In the genomic region with DNA sequence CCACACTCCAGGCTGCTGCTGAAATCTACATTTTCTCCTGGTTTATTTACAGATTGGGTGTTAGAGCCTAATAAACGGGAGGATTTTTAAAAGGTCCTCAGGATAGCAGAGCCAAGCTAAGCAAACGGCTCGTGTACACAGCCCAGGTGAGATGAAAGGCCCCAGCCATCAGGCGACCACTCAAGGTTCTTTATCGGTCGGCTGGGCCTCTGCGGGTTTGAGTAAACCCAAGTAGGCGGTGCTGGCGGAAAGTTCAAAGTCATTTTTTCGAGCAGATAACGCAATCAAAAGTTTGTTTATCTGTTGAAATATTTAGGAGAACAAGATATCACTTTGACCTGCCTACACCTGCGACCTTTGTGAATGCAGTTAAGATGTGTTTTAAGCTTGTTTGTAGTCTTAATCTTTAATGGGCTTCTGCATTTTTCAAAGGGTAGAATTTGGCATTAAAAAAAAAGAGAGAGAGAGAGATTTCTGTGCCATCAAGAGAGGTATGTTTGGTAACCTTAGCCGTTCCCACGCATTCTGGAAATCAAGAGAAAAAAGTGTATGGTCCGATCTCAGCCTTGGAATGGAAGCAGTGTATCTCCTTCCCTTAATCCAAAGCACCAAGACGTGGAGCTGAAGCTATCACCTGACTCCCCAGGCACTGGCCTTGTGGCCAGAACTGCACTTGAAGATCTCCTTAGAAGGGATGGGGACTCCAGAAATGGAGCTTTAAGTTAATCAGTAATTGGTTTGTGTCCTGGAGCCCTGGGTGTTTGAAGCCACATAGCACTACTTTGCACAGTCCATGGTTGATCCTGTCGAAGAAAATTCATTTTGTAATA, we compare ENCODE assay signal across 17 cellular contexts.
DNase-seq lines count a peak whose midpoint lies in the region; ATAC-seq, FAIRE-seq and TF ChIP-seq lines count a peak whose summit lies in the region.
"Had no signal": no experiment of that assay in that cellular context is flagged by ENCODE, and none has a peak within 500 bp of the region (broad histone marks: within the 10 kb centered on the region; RNA-seq: fewer than 3 reads in every experiment).

No MANE protein-coding gene starts in this region.

- no peak overlapping the region for H3K27ac Mint-ChIP-seq in CD4-positive, alpha-beta T cell
- H3K27ac Mint-ChIP-seq: B cell; CD4-positive, CD25-positive, alpha-beta regulatory T cell had no signal

- H3K27me3 Mint-ChIP-seq in CD4-positive, alpha-beta T cell, result peaks cover 8% of the 10 kb centered on the region
- H3K27me3 Mint-ChIP-seq: B cell; CD4-positive, CD25-positive, alpha-beta regulatory T cell had no signal

- no peaks in the 10 kb centered on the region for H3K36me3 Mint-ChIP-seq in CD4-positive, alpha-beta T cell (ENCODE audit: low read depth)
- H3K36me3 Mint-ChIP-seq: CD4-positive, CD25-positive, alpha-beta regulatory T cell had no signal

- H3K9ac ChIP-seq in liver (ENCODE audit: low read depth in 1 of 2, low read length in 2 of 2), result no peak overlapping the region

- H3K4me3 Mint-ChIP-seq in CD4-positive, alpha-beta T cell, result no peak overlapping the region
- H3K4me3 Mint-ChIP-seq: B cell; CD4-positive, CD25-positive, alpha-beta regulatory T cell had no signal

- no peak for TF ChIP-seq CTCF in bronchial epithelial cell (IDR thresholded peaks at IDR 0.05; ENCODE audit: insufficient read depth, low read length, severe bottlenecking)
- no peak for TF ChIP-seq CTCF in liver (IDR thresholded peaks at IDR 0.05; ENCODE audit: low read depth, low read length, missing input control)
- TF ChIP-seq CTCF in upper lobe of right lung (IDR thresholded peaks at IDR 0.05), result no peak
- no peak for TF ChIP-seq CTCF in CD4-positive, alpha-beta T cell (IDR thresholded peaks at IDR 0.05)

- intact Hi-C loops in upper lobe of right lung (cut with DNase I) (no loop called here), aorta (cut with DNase I) (loop anchor here in 1 of 2 donors (10.0 kb wide), 1 partner anchor 64 kb away; no protein-coding TSS in a partner anchor)
- intact Hi-C loops in CD4-positive, alpha-beta T cell (cut with DNase I, micrococcal nuclease), result no loop called here

- no peaks in the 10 kb centered on the region for H3K4me1 Mint-ChIP-seq in CD4-positive, alpha-beta T cell (ENCODE audit: low read depth)
- H3K4me1 Mint-ChIP-seq: B cell; CD4-positive, CD25-positive, alpha-beta regulatory T cell had no signal

- H3K36me3 ChIP-seq in bronchial epithelial cell (ENCODE audit: control insufficient read depth, insufficient read depth, low read length) (no peaks in the 10 kb centered on the region), liver (ENCODE audit: control insufficient read depth in 4 of 4, insufficient read depth in 3 of 4, low read depth in 1 of 4, low read length in 3 of 4) (no peaks in the 10 kb centered on the region), upper lobe of right lung (no peaks in the 10 kb centered on the region), aorta (ENCODE audit: control insufficient read depth in 1 of 2, insufficient read depth in 2 of 2, low read length in 1 of 2) (no peaks in the 10 kb centered on the region)

- H3K9me3 Mint-ChIP-seq in CD4-positive, alpha-beta T cell, result no peaks in the 10 kb centered on the region

- H3K27me3 ChIP-seq in bronchial epithelial cell (ENCODE audit: control insufficient read depth, insufficient read depth, low read length), result no peaks in the 10 kb centered on the region
- no peaks in the 10 kb centered on the region for H3K27me3 ChIP-seq in liver (ENCODE audit: control insufficient read depth in 4 of 4, insufficient read depth in 4 of 4, low read length in 3 of 4)
- no peaks in the 10 kb centered on the region for H3K27me3 ChIP-seq in upper lobe of right lung
- H3K27me3 ChIP-seq in CD4-positive, alpha-beta T cell (ENCODE audit: control insufficient read depth, insufficient read depth, low read length), result no peaks in the 10 kb centered on the region
- H3K27me3 ChIP-seq in aorta (ENCODE audit: control insufficient read depth in 1 of 2, insufficient read depth in 2 of 2, low read length in 1 of 2), result no peaks in the 10 kb centered on the region

- ATAC-seq in upper lobe of right lung (peak; percentile 87), aorta (ENCODE audit: low FRiP score) (no peak)
- no peak for ATAC-seq in CD4-positive, alpha-beta T cell (ENCODE audit: poor library complexity)

- peak; percentile 73 for FAIRE-seq in bronchial epithelial cell (lab: Jason Lieb, UNC)

- CTCF ChIA-PET in CD4-positive, alpha-beta T cell (lab: Charles Lee), result no interaction called here

- WGBS in liver, result 33% methylated on average over 17 of the region's 17 CpGs
- 91 to 93% methylated on average over 17 of the region's 17 CpGs for WGBS in aorta, 2 donors

- H3K9me3 ChIP-seq in liver (ENCODE audit: control insufficient read depth in 4 of 4, low read length in 3 of 4) (no peaks in the 10 kb centered on the region), upper lobe of right lung (no peaks in the 10 kb centered on the region), aorta (ENCODE audit: control insufficient read depth, low read length) (no peaks in the 10 kb centered on the region)
- no peaks in the 10 kb centered on the region for H3K9me3 ChIP-seq in CD4-positive, alpha-beta T cell (ENCODE audit: control insufficient read depth, low read length)

- peak in 1 of 2 donors; percentile 31 for TF ChIP-seq RAD21 in liver (IDR thresholded peaks at IDR 0.05)

- H3K27ac ChIP-seq in liver (ENCODE audit: low read depth in 1 of 2, low read length in 2 of 2), result no peak overlapping the region
- peak overlapping the region; percentile 12 for H3K27ac ChIP-seq in upper lobe of right lung
- H3K27ac ChIP-seq in CD4-positive, alpha-beta T cell (ENCODE audit: low read depth, low read length), result no peak overlapping the region
- H3K27ac ChIP-seq in aorta (ENCODE audit: low read depth in 1 of 2, low read length in 2 of 2), result no peak overlapping the region

- peak; percentile 7 for DNase-seq in HuH-7.5 (ENCODE audit: low spot score)
- DNase-seq in bronchial epithelial cell (ENCODE audit: low read depth), result no peak
- DNase-seq in upper lobe of right lung, result peak; percentile 85
- no peak for DNase-seq in CD4-positive, alpha-beta T cell
- DNase-seq in SHP77 (lab: John Stamatoyannopoulos, UW), result no peak
- no peak for DNase-seq in aorta
- DNase-seq: CD4-positive, CD25-positive, alpha-beta regulatory T cell; DMS79 treated with DMSO at 0.1 percent for 48 hours; HCEC 1CT; MV-4-11; NCI-H1436; NCI-H2029 treated with DMSO at 0.1 percent for 48 hours; NCI-H526; NK-92 treated with Interleukin-12 subunit alpha and Interleukin-12 subunit beta, amount 100 ng/mL, for 24 hours; SIG-M5 had no signal

- POLR2A ChIA-PET in CD4-positive, alpha-beta T cell (lab: Charles Lee), result no interaction called here

- H3K4me3 ChIP-seq in bronchial epithelial cell (ENCODE audit: low read depth, low read length), result no peak overlapping the region
- H3K4me3 ChIP-seq in liver (ENCODE audit: low read depth in 1 of 3, low read length in 3 of 3), result no peak overlapping the region
- no peak overlapping the region for H3K4me3 ChIP-seq in upper lobe of right lung
- no peak overlapping the region for H3K4me3 ChIP-seq in aorta (ENCODE audit: low read length in 2 of 2)

- H3K4me1 ChIP-seq in liver (ENCODE audit: control insufficient read depth in 4 of 4, insufficient read depth in 4 of 4, low read length in 3 of 4) (peaks cover 2 to 7% (median 5%) of the 10 kb centered on the region in 4 donors), upper lobe of right lung (peaks cover 3% of the 10 kb centered on the region), aorta (ENCODE audit: control insufficient read depth in 1 of 2, insufficient read depth in 2 of 2, low read length in 2 of 2) (peaks cover 0 to 3% of the 10 kb centered on the region in 2 donors)

TF ChIP-seq in liver, 16 proteins besides CTCF, POLR2A, EP300 and RAD21 (continues in another document):
- TF ChIP-seq HNF4A (conservative IDR thresholded peaks at IDR 0.05) (peak in 1 of 2 donors; percentile 66), NR2F2 (IDR thresholded peaks at IDR 0.05) (no peak), GABPA (IDR thresholded peaks at IDR 0.05 in 1 of 2, conservative IDR thresholded peaks at IDR 0.05 in 1 of 2) (no peak), EGR1 (IDR thresholded peaks at IDR 0.05; ENCODE audit: low read depth in 2 of 2) (no peak), FOXA2 (IDR thresholded peaks at IDR 0.05) (peak; percentile 66), FOXA1 (IDR thresholded peaks at IDR 0.05) (no peak), HNF4G (IDR thresholded peaks at IDR 0.05) (no peak), JUND (IDR thresholded peaks at IDR 0.05) (peak in 1 of 2 donors; percentile 72), TAF1 (conservative IDR thresholded peaks at IDR 0.05) (no peak), YY1 (IDR thresholded peaks at IDR 0.05) (peak; percentile 34)
- TF ChIP-seq, protein P1, sequence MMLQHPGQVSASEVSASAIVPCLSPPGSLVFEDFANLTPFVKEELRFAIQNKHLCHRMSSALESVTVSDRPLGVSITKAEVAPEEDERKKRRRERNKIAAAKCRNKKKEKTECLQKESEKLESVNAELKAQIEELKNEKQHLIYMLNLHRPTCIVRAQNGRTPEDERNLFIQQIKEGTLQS (IDR thresholded peaks at IDR 0.05), result no peak
- TF ChIP-seq, protein P2, sequence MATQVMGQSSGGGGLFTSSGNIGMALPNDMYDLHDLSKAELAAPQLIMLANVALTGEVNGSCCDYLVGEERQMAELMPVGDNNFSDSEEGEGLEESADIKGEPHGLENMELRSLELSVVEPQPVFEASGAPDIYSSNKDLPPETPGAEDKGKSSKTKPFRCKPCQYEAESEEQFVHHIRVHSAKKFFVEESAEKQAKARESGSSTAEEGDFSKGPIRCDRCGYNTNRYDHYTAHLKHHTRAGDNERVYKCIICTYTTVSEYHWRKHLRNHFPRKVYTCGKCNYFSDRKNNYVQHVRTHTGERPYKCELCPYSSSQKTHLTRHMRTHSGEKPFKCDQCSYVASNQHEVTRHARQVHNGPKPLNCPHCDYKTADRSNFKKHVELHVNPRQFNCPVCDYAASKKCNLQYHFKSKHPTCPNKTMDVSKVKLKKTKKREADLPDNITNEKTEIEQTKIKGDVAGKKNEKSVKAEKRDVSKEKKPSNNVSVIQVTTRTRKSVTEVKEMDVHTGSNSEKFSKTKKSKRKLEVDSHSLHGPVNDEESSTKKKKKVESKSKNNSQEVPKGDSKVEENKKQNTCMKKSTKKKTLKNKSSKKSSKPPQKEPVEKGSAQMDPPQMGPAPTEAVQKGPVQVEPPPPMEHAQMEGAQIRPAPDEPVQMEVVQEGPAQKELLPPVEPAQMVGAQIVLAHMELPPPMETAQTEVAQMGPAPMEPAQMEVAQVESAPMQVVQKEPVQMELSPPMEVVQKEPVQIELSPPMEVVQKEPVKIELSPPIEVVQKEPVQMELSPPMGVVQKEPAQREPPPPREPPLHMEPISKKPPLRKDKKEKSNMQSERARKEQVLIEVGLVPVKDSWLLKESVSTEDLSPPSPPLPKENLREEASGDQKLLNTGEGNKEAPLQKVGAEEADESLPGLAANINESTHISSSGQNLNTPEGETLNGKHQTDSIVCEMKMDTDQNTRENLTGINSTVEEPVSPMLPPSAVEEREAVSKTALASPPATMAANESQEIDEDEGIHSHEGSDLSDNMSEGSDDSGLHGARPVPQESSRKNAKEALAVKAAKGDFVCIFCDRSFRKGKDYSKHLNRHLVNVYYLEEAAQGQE (IDR thresholded peaks at IDR 0.05), result no peak

Comparison
In these comparisons a context has a peak if more than half of its experiments do, and no peak if none do; other contexts are left out.
1. DNase-seq: peak in HuH-7.5 (single experiment) and upper lobe of right lung (single experiment); none in bronchial epithelial cell (single experiment), CD4-positive, alpha-beta T cell (0 of 10), SHP77 (0 of 2) and aorta (0 of 2).